ENCODE assay signal across 7 cellular contexts in genomic region chr15:41139112-41139511, GRCh38. TPM values are rescaled to one million over a fixed set of nuclear protein-coding genes. Genes with fewer than 3 reads are reported as not detected.
DNase-seq lines count a peak whose midpoint lies in the region; ATAC-seq, FAIRE-seq and TF ChIP-seq lines count a peak whose summit lies in the region.
"Not testable (repeated sequence)": the region's sequence is repeated elsewhere in the genome, so short reads cannot be mapped to it uniquely, and the experiment has no call there.

No MANE protein-coding gene starts in this region.

- not testable (repeated sequence) for H3K9me3 Mint-ChIP-seq in Caco-2 (ENCODE audit: unreplicated experiment)

- WGBS in K562 (ENCODE audit: insufficient coverage, low coverage, missing lambda C conversion rate): 64% methylated on average over 7 of the region's 7 CpGs
- WGBS in mesendoderm (ENCODE audit: extremely low coverage, insufficient coverage, low lambda C conversion rate): no CpG with 5 or more reads among the region's 7 CpGs
- WGBS in small intestine, 3 donors: 74 to 95% (median 81%) methylated on average over 7 of the region's 7 CpGs

- H3K4me3 Mint-ChIP-seq in Caco-2 (ENCODE audit: unreplicated experiment): not testable (repeated sequence)

- H3K23ac ChIP-seq in mesendoderm (ENCODE audit: low read length): not testable (repeated sequence)

- in situ Hi-C loops in K562 (cut with MboI): not testable (repeated sequence)

- H4K5ac ChIP-seq in mesendoderm (ENCODE audit: low read length): not testable (repeated sequence)

- H3K4me1 Mint-ChIP-seq in Caco-2 (ENCODE audit: low read depth, unreplicated experiment): not testable (repeated sequence)

- not testable (repeated sequence) for H3K18ac ChIP-seq in mesendoderm (ENCODE audit: low read length)

- not testable (repeated sequence) for H2BK120ac ChIP-seq in mesendoderm (ENCODE audit: low read depth, low read length)

- not testable (repeated sequence) for H3K56ac ChIP-seq in mesendoderm (ENCODE audit: low read length)

- intact Hi-C loops in Caco-2 (cut with micrococcal nuclease; ENCODE audit: unreplicated experiment); K562 (cut with micrococcal nuclease): not testable (repeated sequence)

- ATAC-seq in K562: not testable (repeated sequence)
- peak; percentile 63 for ATAC-seq in esophagus mucosa

- CTCF ChIA-PET in Caco-2 (lab: Charles Lee): interaction anchor here (0.7 kb wide), 1 partner anchor 155 kb away, joined by 4 read pairs; no protein-coding TSS in a partner anchor
- CTCF ChIA-PET in RWPE1 (lab: Yijun Ruan, JAX): interaction anchor here (0.7 kb wide), 1 partner anchor 834 kb away, joined by 4 read pairs; no protein-coding TSS in a partner anchor
- CTCF ChIA-PET in K562 (lab: Yijun Ruan, JAX; ENCODE audit: low intra/inter-chr PET ratio): not testable (repeated sequence)

- H3K36me3 ChIP-seq in Caco-2 (ENCODE audit: control insufficient read depth, insufficient read depth, low read length); K562 (ENCODE audit: control insufficient read depth, insufficient read depth, low read length); mesendoderm (ENCODE audit: control insufficient read depth, insufficient read depth, low read length); small intestine (ENCODE audit: control insufficient read depth in 2 of 2, insufficient read depth in 2 of 2, low read length in 2 of 2): not testable (repeated sequence)

- not testable (repeated sequence) for H2AFZ ChIP-seq in K562 (ENCODE audit: low read depth, low read length)

- H3K4me3 ChIP-seq in Caco-2 (ENCODE audit: low read depth, low read length); K562; mesendoderm (ENCODE audit: low read length); small intestine (ENCODE audit: low read depth in 1 of 2, low read length in 2 of 2): not testable (repeated sequence)

- not testable (repeated sequence) for H3K9ac ChIP-seq in K562 (ENCODE audit: insufficient read depth in 1 of 2, low read depth in 2 of 2, low read length in 2 of 2); mesendoderm (ENCODE audit: low read length)

- BruUV-seq in Caco-2 (replicated peaks; lab: Mats Ljungman, UMichigan); K562 (replicated peaks; lab: Mats Ljungman, UMichigan): not testable (repeated sequence)

- not testable (repeated sequence) for H3K79me2 ChIP-seq in K562 (ENCODE audit: control insufficient read depth, insufficient read depth, low read length); mesendoderm (ENCODE audit: control insufficient read depth, insufficient read depth, low read length)

- POLR2A ChIA-PET in Caco-2 (lab: Charles Lee); RWPE1 (lab: Yijun Ruan, JAX; ENCODE audit: low non-redundant PET): not testable (repeated sequence)
- POLR2A ChIA-PET in K562 (lab: Yijun Ruan, JAX): interaction anchor here (1.2 kb wide), 1 partner anchor 11 kb away, joined by 3 read pairs; no protein-coding TSS in a partner anchor

- not testable (repeated sequence) for H3K79me1 ChIP-seq in mesendoderm (ENCODE audit: low read length)

- FAIRE-seq in K562 (lab: Jason Lieb, UNC); small intestine (lab: Jason Lieb, UNC): not testable (repeated sequence)

- H3K9me1 ChIP-seq in K562 (ENCODE audit: control insufficient read depth, insufficient read depth, low read length): not testable (repeated sequence)

- peaks cover 11% of the 10 kb centered on the region for H3K4me1 ChIP-seq in Caco-2
- H3K4me1 ChIP-seq in K562 (replicated peaks in 1 of 2; ENCODE audit: control insufficient read depth in 2 of 2, insufficient read depth in 2 of 2, low read length in 2 of 2); mesendoderm (ENCODE audit: control insufficient read depth, low read depth, low read length); small intestine (ENCODE audit: control insufficient read depth in 2 of 2, insufficient read depth in 1 of 2, low read depth in 1 of 2, low read length in 1 of 2): not testable (repeated sequence)

- TF ChIP-seq RAD21 in K562 (CRISPR knock-in tag; conservative IDR thresholded peaks at IDR 0.05 in 1 of 2, IDR thresholded peaks at IDR 0.05 in 1 of 2): not testable (repeated sequence)

- not testable (repeated sequence) for H3K36me3 Mint-ChIP-seq in Caco-2 (ENCODE audit: insufficient read depth, unreplicated experiment)

- not testable (repeated sequence) for H3K4me2 ChIP-seq in K562 (ENCODE audit: insufficient read depth, low read length); mesendoderm (ENCODE audit: low read length)

- not testable (repeated sequence) for H3K9me3 ChIP-seq in Caco-2; K562 (replicated peaks; ENCODE audit: control insufficient read depth, insufficient read depth, low read depth, low read length); small intestine (ENCODE audit: control insufficient read depth, low read depth)

- not testable (repeated sequence) for TF ChIP-seq POLR2A in K562 (conservative IDR thresholded peaks at IDR 0.05)

- not testable (repeated sequence) for H3K27ac Mint-ChIP-seq in Caco-2 (ENCODE audit: unreplicated experiment)

- not testable (repeated sequence) for H3K27ac ChIP-seq in RWPE1; K562 (ENCODE audit: extremely low read depth, low read depth, low read length); mesendoderm (ENCODE audit: low read depth, low read length); small intestine (ENCODE audit: low read depth in 1 of 2, low read length in 1 of 2)

- H2BK15ac ChIP-seq in mesendoderm (replicated peaks; ENCODE audit: low read depth): not testable (repeated sequence)

- TF ChIP-seq CTCF in Caco-2 (IDR thresholded peaks at IDR 0.05; ENCODE audit: insufficient read depth in 1 of 2, low read depth in 1 of 2, low read length in 1 of 2, severe bottlenecking in 1 of 2, unreplicated experiment in 1 of 2); RWPE1 (conservative IDR thresholded peaks at IDR 0.05; ENCODE audit: low read depth); K562 (IDR thresholded peaks at IDR 0.05 in 2 of 3, conservative IDR thresholded peaks at IDR 0.05 in 1 of 3; ENCODE audit: insufficient read depth in 2 of 3, low read depth in 1 of 3, low read length in 3 of 3): not testable (repeated sequence)

- H3K27me3 ChIP-seq in Caco-2 (replicated peaks; ENCODE audit: control insufficient read depth, insufficient read depth, low read length); K562 (ENCODE audit: control insufficient read depth in 2 of 2, insufficient read depth in 2 of 2, low read length in 2 of 2); mesendoderm (ENCODE audit: insufficient read depth, low read length, poor library complexity); small intestine (ENCODE audit: control insufficient read depth in 2 of 2, insufficient read depth in 2 of 2, low read length in 2 of 2): not testable (repeated sequence)

- H4K8ac ChIP-seq in mesendoderm (ENCODE audit: low read depth, low read length): not testable (repeated sequence)

- peak; percentile 40 to 47 for DNase-seq in Caco-2
- peak; percentile 52 for DNase-seq in LoVo (ENCODE audit: low spot score)
- peak; percentile 23 for DNase-seq in RWPE1 (ENCODE audit: low spot score)
- not testable (repeated sequence) for DNase-seq in K562 (ENCODE audit: extremely low read depth in 1 of 4, low spot score in 3 of 4)
- DNase-seq in mesendoderm: peak; percentile 50
- peak; percentile 37 for DNase-seq in small intestine

- not testable (repeated sequence) for H2BK5ac ChIP-seq in mesendoderm (ENCODE audit: low read length)

- H3K27me3 Mint-ChIP-seq in Caco-2 (ENCODE audit: insufficient read depth, unreplicated experiment): not testable (repeated sequence)

- not testable (repeated sequence) for TF ChIP-seq EP300 in K562 (IDR thresholded peaks at IDR 0.05; ENCODE audit: low read length)

- H2AK5ac ChIP-seq in mesendoderm (ENCODE audit: low read length): not testable (repeated sequence)

- not testable (repeated sequence) for H3K4ac ChIP-seq in mesendoderm (ENCODE audit: low read depth, low read length)

- H4K20me1 ChIP-seq in K562 (replicated peaks; ENCODE audit: control insufficient read depth, insufficient read depth, low read length): not testable (repeated sequence)

RNA-seq across cellular contexts. Expression of gene INO80, which starts 23.0 kb away (rescaled TPM):
- total RNA-seq in Caco-2 (2022): 24.4 and 25.3 TPM in 2 replicates
- total RNA-seq in K562 (2011; cell fraction: chromatin; rRNA removed; ENCODE audit: low replicate concordance): 29.8 and 87.5 TPM in 2 replicates
- 19.8 and 24.7 TPM in 2 replicates for total RNA-seq in K562 (2011; cell fraction: nucleolus; rRNA removed)
- 21.1 and 25.9 TPM in 2 replicates for total RNA-seq in K562 (2011; cell fraction: nucleoplasm; rRNA removed)
- 20.5 and 31.3 TPM in 2 replicates for total RNA-seq in K562 (2014; rRNA removed)
- 18.4 and 18.6 TPM in 2 replicates for total RNA-seq in K562 (2014; rRNA removed; fragmentation: Illumina TruSeq; extraction: Trizol)
- total RNA-seq in K562 (2015; rRNA removed; fragmentation: Illumina TruSeq; extraction: Trizol): 18.7 and 23.7 TPM in 2 replicates
- total RNA-seq in K562 (2021): 21.3 and 25.7 TPM in 2 replicates
- 5.0 and 5.1 TPM in 2 replicates for polyA plus RNA-seq in K562 (2011; rRNA removed)
- polyA plus RNA-seq in K562 (2011; cell fraction: cytosol; rRNA removed): 7.1 and 7.9 TPM in 2 replicates
- 10.9 and 13.1 TPM in 2 replicates for polyA plus RNA-seq in K562 (2011; cell fraction: nucleus; rRNA removed)
- 12.0 and 12.6 TPM in 2 replicates for polyA plus RNA-seq in K562 (2012)
- 18.5 and 19.9 TPM in 2 replicates for polyA plus RNA-seq in K562 (2014; fragmentation: Illumina TruSeq; extraction: Trizol)
- 1 to 10 TPM; 1.1 to 3.9 TPM for polyA plus RNA-seq in K562 (2014; fragmentation: Nextera tagmentation; extraction: Ambion mirVana)
- polyA plus RNA-seq in K562 (2014; rRNA removed): 20.2 and 20.4 TPM in 2 replicates
- polyA minus RNA-seq in K562 (2011; rRNA and poly(A)+ RNA removed): 16.0 and 18.3 TPM in 2 replicates
- polyA minus RNA-seq in K562 (2011; cell fraction: cytosol; rRNA and poly(A)+ RNA removed): 10.6 and 13.5 TPM in 2 replicates
- 16.4 and 31.0 TPM in 2 replicates for polyA minus RNA-seq in K562 (2011; cell fraction: nucleus; rRNA and poly(A)+ RNA removed)
- total RNA-seq in esophagus mucosa: 20.6 TPM
- 19.5 TPM for polyA plus RNA-seq in mesendoderm (2013, experiment 1 of 2)
- 17.8 TPM for polyA plus RNA-seq in mesendoderm (2013, experiment 2 of 2)
- polyA plus RNA-seq in small intestine: 10 to 100 TPM in 1 of 3 donors, 1 to 10 TPM in 2; 6.9 to 13.8 (median 9.2) TPM
